ENCODE assay signal across 31 cellular contexts in genomic region chr6:149600508-149600907, GRCh38.
"Had no signal": no experiment of that assay in that cellular context is flagged by ENCODE, and none has a peak within 500 bp of the region (broad histone marks: within the 10 kb centered on the region; RNA-seq: fewer than 3 reads in every experiment).

No MANE protein-coding gene starts in this region.

- FAIRE-seq: astrocyte, bronchial epithelial cell, colon, endometrium, frontal cortex had no signal

- H3K27me3 ChIP-seq: brain microvascular endothelial cell had no signal

- DNase-seq: activated B cell treated with CpG ODN at 0.5 μM for 24 hours; activated CD4-positive, alpha-beta T cell treated with anti-CD3 and anti-CD28 coated beads for 48 hours; activated CD4-positive, alpha-beta T cell treated with anti-CD3 and anti-CD28 coated beads, Interleukin-2, amount 50 U/mL, for 1 hour; activated CD4-positive, alpha-beta T cell treated with anti-CD3 and anti-CD28 coated beads, Interleukin-2, amount 50 U/mL, for 48 hours; activated CD8-positive, alpha-beta memory T cell treated with anti-CD3 and anti-CD28 coated beads for 24 hours; activated CD8-positive, alpha-beta T cell treated with anti-CD3 and anti-CD28 coated beads for 36 hours; activated effector memory CD4-positive, alpha-beta T cell treated with Interleukin-2 at 50 U/mL for 16 hours; activated gamma-delta T cell treated with Interleukin-2 at 50 U/mL for 16 hours; activated naive CD4-positive, alpha-beta T cell treated with anti-CD3 and anti-CD28 coated beads, Interleukin-2, amount 50 U/mL, for 16 hours; activated naive CD4-positive, alpha-beta T cell treated with Interleukin-2 at 50 U/mL for 16 hours; activated T-cell treated with anti-CD3 and anti-CD28 coated beads, Interleukin-2, amount 50 U/mL, for 4 hours; amniotic stem cell; anterior cingulate cortex; brain microvascular endothelial cell; cortex of kidney; dermis blood vessel endothelial cell; effector CD4-positive, alpha-beta T cell; foreskin fibroblast; head of caudate nucleus; T-helper 1 cell; T-helper 17 cell; T1000; WERI-Rb-1 had no signal

- ATAC-seq: activated CD4-positive, CD25-positive, alpha-beta regulatory T cell treated with anti-CD3 and anti-CD28 coated beads, Interleukin-2, amount 50 U/mL, for 24 hours; activated CD8-positive, alpha-beta T cell treated with anti-CD3 and anti-CD28 coated beads for 36 hours; activated T-cell treated with anti-CD3 and anti-CD28 coated beads, Interleukin-2, amount 50 U/mL, for 4 hours; activated T-helper 17 cell treated with anti-CD3 and anti-CD28 coated beads, Interleukin-2, amount 50 U/mL, for 72 hours; esophagus mucosa; T-helper 17 cell had no signal

- H3K27ac ChIP-seq: brain microvascular endothelial cell, WERI-Rb-1 had no signal
